In genomic region chr10:76155961-76156360, GRCh38 we compare ENCODE assay signal across 17 cellular contexts.
DNase-seq lines count a peak whose midpoint lies in the region; FAIRE-seq and TF ChIP-seq lines count a peak whose summit lies in the region.
"Had no signal": no experiment of that assay in that cellular context is flagged by ENCODE, and none has a peak within 500 bp of the region (broad histone marks: within the 10 kb centered on the region; RNA-seq: fewer than 3 reads in every experiment).

No MANE protein-coding gene starts in this region.

- H3K36me3 Mint-ChIP-seq in neural progenitor cell = no peaks in the 10 kb centered on the region
- H3K36me3 Mint-ChIP-seq: CD4-positive, CD25-positive, alpha-beta regulatory T cell; CD8-positive, alpha-beta memory T cell had no signal

- no peaks in the 10 kb centered on the region for H3K79me2 ChIP-seq in H1 (ENCODE audit: control insufficient read depth in 1 of 2, insufficient read depth in 2 of 2, low read length in 2 of 2)
- no peaks in the 10 kb centered on the region for H3K79me2 ChIP-seq in neural progenitor cell (ENCODE audit: low read depth)

- no peak for TF ChIP-seq EP300 in H1 (IDR thresholded peaks at IDR 0.05; ENCODE audit: borderline replicate concordance in 1 of 2, low read depth in 2 of 2, low read length in 2 of 2)

- no peaks in the 10 kb centered on the region for H3K79me1 ChIP-seq in H1 (ENCODE audit: low read depth, low read length)

- no peak overlapping the region for H3K56ac ChIP-seq in H1 (replicated peaks; ENCODE audit: insufficient read length, low read depth, low read length)

- WGBS in H1 (ENCODE audit: extremely low coverage in 1 of 2, insufficient coverage in 1 of 2, insufficient read length in 1 of 2, insufficient replicate concordance in 2 of 2, low coverage in 1 of 2, low lambda C conversion rate in 2 of 2, missing lambda C conversion rate in 1 of 2), 2 experiments = 95% methylated on average over 1 of the region's 1 CpG; no CpG with 5 or more reads in 1 of the 2 experiments

- H4K8ac ChIP-seq in H1 (ENCODE audit: extremely low read depth, insufficient read depth, low read length) = no peak overlapping the region

- H3K36me3 ChIP-seq in H1 (ENCODE audit: control insufficient read depth in 2 of 4, insufficient read depth in 4 of 4, low read length in 3 of 4) (no peaks in the 10 kb centered on the region), neural progenitor cell (no peaks in the 10 kb centered on the region)
- H3K36me3 ChIP-seq: BE2C, HAP-1 had no signal

- no peaks in the 10 kb centered on the region for H3K23me2 ChIP-seq in H1 (ENCODE audit: low read depth, low read length)

- peaks cover 25% of the 10 kb centered on the region for H3F3A ChIP-seq in neural progenitor cell (ENCODE audit: low read depth)

- H3K27me3 Mint-ChIP-seq in neural progenitor cell (ENCODE audit: insufficient read depth, low read depth) = peaks cover 2% of the 10 kb centered on the region
- H3K27me3 Mint-ChIP-seq: CD4-positive, CD25-positive, alpha-beta regulatory T cell had no signal

- peak; percentile 57 for FAIRE-seq in H1 (lab: Jason Lieb, UNC)
- FAIRE-seq: A204.1, D721Med had no signal

- no peak overlapping the region for H3K18ac ChIP-seq in H1 (ENCODE audit: extremely low read depth, low read length)

- H2BK120ac ChIP-seq in H1 (replicated peaks; ENCODE audit: low read depth, low read length) = no peak overlapping the region

- no peak for TF ChIP-seq POLR2A in H1 (IDR thresholded peaks at IDR 0.05; ENCODE audit: control extremely low read depth in 1 of 2, low read depth in 2 of 2, low read length in 2 of 2)

- H3K27me3 ChIP-seq in H1 (replicated peaks in 1 of 4; ENCODE audit: control insufficient read depth in 3 of 4, extremely low read depth in 1 of 4, insufficient read depth in 3 of 4, low read length in 3 of 4) (no peaks in the 10 kb centered on the region), neural progenitor cell (no peaks in the 10 kb centered on the region)
- H3K27me3 ChIP-seq: BE2C had no signal

- no peak overlapping the region for H2BK5ac ChIP-seq in H1 (ENCODE audit: low read depth, low read length)

- H4K5ac ChIP-seq in H1 (ENCODE audit: insufficient read length, low read depth, low read length) = no peak overlapping the region

- no peak overlapping the region for H4K91ac ChIP-seq in H1 (replicated peaks; ENCODE audit: insufficient read length, low read length)

- H3K9me3 Mint-ChIP-seq in neural progenitor cell = peaks cover 18% of the 10 kb centered on the region

- CTCF ChIA-PET in H1 (lab: Charles Lee; ENCODE audit: partially characterized antibody) = interaction anchor here (1.0 to 1.1 kb wide), 2 partner anchors 19 to 22 kb away, joined by 3 to 4 read pairs; no protein-coding TSS in a partner anchor

- H3K23ac ChIP-seq in H1 (ENCODE audit: insufficient read length) = no peak overlapping the region

- no peak overlapping the region for H2AK5ac ChIP-seq in H1 (ENCODE audit: low read depth, low read length)

- H3K4ac ChIP-seq in H1 (replicated peaks; ENCODE audit: insufficient read length, low read depth, low read length) = no peak overlapping the region

- no peak for TF ChIP-seq RAD21 in H1 (IDR thresholded peaks at IDR 0.05 in 1 of 2, conservative IDR thresholded peaks at IDR 0.05 in 1 of 2; ENCODE audit: low read depth in 2 of 2, low read length in 2 of 2)

- H3K4me1 Mint-ChIP-seq in neural progenitor cell = peaks cover 4% of the 10 kb centered on the region
- H3K4me1 Mint-ChIP-seq: CD4-positive, CD25-positive, alpha-beta regulatory T cell; CD8-positive, alpha-beta memory T cell had no signal

- DNase-seq in NCI-H69 (lab: John Stamatoyannopoulos, UW) (peak; percentile 12), H1 (ENCODE audit: low read depth in 1 of 2, low spot score in 2 of 2) (no peak), neural progenitor cell (ENCODE audit: low spot score) (peak; percentile 27), HT-29 (ENCODE audit: low spot score) (no peak), SHP77 (lab: John Stamatoyannopoulos, UW) (no peak)
- DNase-seq in activated naive CD4-positive, alpha-beta T cell treated with anti-CD3 and anti-CD28 coated beads, Interleukin-2, amount 50 U/mL, for 16 hours = no peak
- no peak for DNase-seq in activated CD4-positive, alpha-beta T cell treated with anti-CD3 and anti-CD28 coated beads, Interleukin-2, amount 50 U/mL, for 48 hours
- DNase-seq: ACHN; BE2C; C1 segment of cervical spinal cord; CD4-positive, CD25-positive, alpha-beta regulatory T cell; CD8-positive, alpha-beta memory T cell; COR-L47; GF-D8 had no signal

- H3K27ac Mint-ChIP-seq in neural progenitor cell = no peak overlapping the region
- H3K27ac Mint-ChIP-seq: CD4-positive, CD25-positive, alpha-beta regulatory T cell; CD8-positive, alpha-beta memory T cell had no signal

- H3K4me3 Mint-ChIP-seq in neural progenitor cell = no peak overlapping the region
- H3K4me3 Mint-ChIP-seq: CD4-positive, CD25-positive, alpha-beta regulatory T cell; CD8-positive, alpha-beta memory T cell had no signal

- H3K4me1 ChIP-seq in H1 (replicated peaks in 1 of 4; ENCODE audit: control insufficient read depth in 3 of 4, insufficient read depth in 4 of 4, low read length in 3 of 4) (peaks cover under 1 to 3% (median 1%) of the 10 kb centered on the region in 4 experiments; a peak in 5 of 7 replicates), neural progenitor cell (peaks cover 22% of the 10 kb centered on the region)
- H3K4me1 ChIP-seq: BE2C, HAP-1 had no signal

- H2BK15ac ChIP-seq in H1 (ENCODE audit: low read length) = no peak overlapping the region

- no peak overlapping the region for H2BK12ac ChIP-seq in H1 (ENCODE audit: low read depth, low read length)

- H4K20me1 ChIP-seq in H1 (replicated peaks in 1 of 2; ENCODE audit: control insufficient read depth in 1 of 2, insufficient read depth in 2 of 2, low read length in 2 of 2) (no peaks in the 10 kb centered on the region), neural progenitor cell (ENCODE audit: low read depth) (no peaks in the 10 kb centered on the region)

- H3K4me3 ChIP-seq in H1 (ENCODE audit: extremely low read depth in 1 of 4, insufficient read depth in 2 of 4, low read depth in 3 of 4, low read length in 4 of 4) = no peak overlapping the region
- no peak overlapping the region for H3K4me3 ChIP-seq in neural progenitor cell
- H3K4me3 ChIP-seq: HAP-1 had no signal

- no peak overlapping the region for H3K14ac ChIP-seq in H1 (ENCODE audit: insufficient read length)

- no peak overlapping the region for H2BK20ac ChIP-seq in H1 (ENCODE audit: low read length)

- POLR2A ChIA-PET in H1 (lab: Charles Lee; ENCODE audit: partially characterized antibody) = interaction anchor here (0.6 kb wide), 1 partner anchor 82 kb away, joined by 3 read pairs; no protein-coding TSS in a partner anchor

- no peak for TF ChIP-seq CTCF in H1 (IDR thresholded peaks at IDR 0.05; ENCODE audit: control extremely low read depth in 1 of 3, insufficient read depth in 1 of 3, low read depth in 1 of 3, low read length in 3 of 3)
- no peak for TF ChIP-seq CTCF in neural progenitor cell (IDR thresholded peaks at IDR 0.05)

- H2AFZ ChIP-seq in H1 (ENCODE audit: low read length) (no peak overlapping the region), neural progenitor cell (replicated peaks) (no peak overlapping the region)

- H3K4me2 ChIP-seq in H1 (ENCODE audit: insufficient read depth in 1 of 2, low read depth in 2 of 2, low read length in 2 of 2) (no peak overlapping the region), neural progenitor cell (peak overlapping the region; percentile 31)

- H3K9ac ChIP-seq in H1 (replicated peaks in 1 of 4; ENCODE audit: extremely low read depth in 1 of 4, low read depth in 3 of 4, low read length in 3 of 4) (no peak overlapping the region), neural progenitor cell (no peak overlapping the region)

- H3K9me3 ChIP-seq in H1 (ENCODE audit: insufficient read depth in 2 of 2, low read depth in 1 of 2, low read length in 1 of 2) (peaks cover 5 to 12% of the 10 kb centered on the region in 2 experiments; a peak in 3 of 4 replicates), neural progenitor cell (ENCODE audit: low read depth) (peaks cover 21% of the 10 kb centered on the region)
- H3K9me3 ChIP-seq: BE2C, HAP-1 had no signal

- H3K27ac ChIP-seq in H1 (ENCODE audit: low read depth, low read length) (no peak overlapping the region), neural progenitor cell (peak overlapping the region; percentile 73)

TF ChIP-seq in H1, 55 proteins besides CTCF, POLR2A, EP300 and RAD21:
- TF ChIP-seq CHD2 (IDR thresholded peaks at IDR 0.05; ENCODE audit: low read length) (no peak), RFX5 (IDR thresholded peaks at IDR 0.05; ENCODE audit: borderline replicate concordance, low read depth, low read length) (no peak), CEBPB (IDR thresholded peaks at IDR 0.05; ENCODE audit: low read depth, low read length) (no peak), EZH2 (IDR thresholded peaks at IDR 0.05; ENCODE audit: low read depth, low read length, severe bottlenecking) (no peak), BCL11A (IDR thresholded peaks at IDR 0.05; ENCODE audit: low read depth in 2 of 2, low read length in 2 of 2) (no peak), BACH1 (IDR thresholded peaks at IDR 0.05; ENCODE audit: low read length) (no peak), E2F6 (IDR thresholded peaks at IDR 0.05) (no peak), TCF12 (IDR thresholded peaks at IDR 0.05; ENCODE audit: low read depth, low read length) (no peak), POLR2AphosphoS5 (IDR thresholded peaks at IDR 0.05; ENCODE audit: low read depth, low read length) (no peak), PHF8 (conservative IDR thresholded peaks at IDR 0.05; ENCODE audit: low read depth, low read length) (no peak), TAF1 (IDR thresholded peaks at IDR 0.05; ENCODE audit: low read depth, low read length) (no peak)
TF ChIP-seq in H1: peak in this region for 0.

Comparison
In these comparisons a context has a peak if more than half of its experiments do, and no peak if none do; other contexts are left out.
1. DNase-seq: peak in NCI-H69 (single experiment) and neural progenitor cell (single experiment); none in H1 (0 of 2), activated naive CD4-positive, alpha-beta T cell treated with anti-CD3 and anti-CD28 coated beads, Interleukin-2, amount 50 U/mL, for 16 hours (single experiment), activated CD4-positive, alpha-beta T cell treated with anti-CD3 and anti-CD28 coated beads, Interleukin-2, amount 50 U/mL, for 48 hours (0 of 2), HT-29 (single experiment) and SHP77 (0 of 2).